Comparison of ENCODE assay signal across 8 cellular contexts in genomic region chr14:63854330-63854729, GRCh38. TPM values are rescaled to one million over a fixed set of nuclear protein-coding genes. Genes with fewer than 3 reads are reported as not detected.
DNase-seq lines count a peak whose midpoint lies in the region; ATAC-seq and TF ChIP-seq lines count a peak whose summit lies in the region.

No MANE protein-coding gene starts in this region.

- in situ Hi-C loops in astrocyte of the spinal cord (cut with HindIII; ENCODE audit: low sequenced_read_pairs): no loop called here

- H2AK5ac ChIP-seq in mesenchymal stem cell (ENCODE audit: low read length, severe bottlenecking): no peak overlapping the region

- H3K27ac ChIP-seq in heart right ventricle (peak overlapping the region in 9 of 10 donors; percentile 47 to 95 (median 92)), mesenchymal stem cell (ENCODE audit: low read length, poor library complexity, severe bottlenecking) (no peak overlapping the region), aorta (ENCODE audit: low read depth in 1 of 2, low read length in 2 of 2) (no peak overlapping the region)

- H3K4me1 ChIP-seq in heart right ventricle (peaks cover 0 to 48% (median 35%) of the 10 kb centered on the region in 9 donors), mesenchymal stem cell (ENCODE audit: control insufficient read depth, insufficient read depth, low read depth, low read length) (peaks cover 3% of the 10 kb centered on the region), aorta (ENCODE audit: control insufficient read depth in 1 of 2, insufficient read depth in 2 of 2, low read length in 2 of 2) (peaks cover 0 to 6% of the 10 kb centered on the region in 2 donors)

- H2BK12ac ChIP-seq in mesenchymal stem cell (ENCODE audit: low read length in 2 of 2): no peak overlapping the region

- no peak overlapping the region for H3K14ac ChIP-seq in mesenchymal stem cell (ENCODE audit: low read length in 2 of 2)

- H3K4ac ChIP-seq in mesenchymal stem cell (ENCODE audit: low read depth in 1 of 2, low read length in 2 of 2): no peak overlapping the region

- no peak overlapping the region for H2BK120ac ChIP-seq in mesenchymal stem cell (ENCODE audit: low read depth, low read length)

- H3K4me3 ChIP-seq in heart right ventricle (peak overlapping the region; percentile 69 to 90 (median 78)), astrocyte of the spinal cord (ENCODE audit: low read depth, low read length) (peak overlapping the region; percentile 65), mesenchymal stem cell (ENCODE audit: insufficient read depth in 1 of 2, low read depth in 1 of 2, low read length in 2 of 2) (peak overlapping the region in 1 of 2 experiments; percentile 83), aorta (ENCODE audit: low read length in 2 of 2) (peak overlapping the region; percentile 98)

- no peak overlapping the region for H4K91ac ChIP-seq in mesenchymal stem cell (ENCODE audit: low read length)

- no peak overlapping the region for H4K8ac ChIP-seq in mesenchymal stem cell (ENCODE audit: low read length)

- intact Hi-C loops in heart right ventricle (cut with DNase I): loop anchor here in 8 of 10 donors (2.0 to 10.0 kb wide), 10 partner anchors 20 to 130 kb away; no protein-coding TSS in a partner anchor
- intact Hi-C loops in Right ventricle myocardium inferior (cut with DNase I): loop anchor here (2.0 kb wide), 1 partner anchor 14 kb away; no protein-coding TSS in a partner anchor
- intact Hi-C loops in aorta (cut with DNase I): loop anchor here in 1 of 2 donors (5.0 kb wide), 1 partner anchor 38 kb away; no protein-coding TSS in a partner anchor

- ATAC-seq in heart right ventricle: peak in 2 of 8 donors; percentile 1 to 3
- ATAC-seq in Right ventricle myocardium inferior: no peak
- ATAC-seq in aorta (ENCODE audit: low FRiP score): no peak
- no peak for ATAC-seq in HG03108 (IDR thresholded peaks at IDR 0.05; ENCODE audit: unreplicated experiment)

- H2BK15ac ChIP-seq in mesenchymal stem cell (ENCODE audit: low read depth, poor library complexity, severe bottlenecking): no peak overlapping the region

- no peak overlapping the region for H3K23ac ChIP-seq in mesenchymal stem cell (ENCODE audit: low read length in 2 of 2)

- H2AFZ ChIP-seq in mesenchymal stem cell (ENCODE audit: low read depth, low read length): no peak overlapping the region

- no peak overlapping the region for H3K18ac ChIP-seq in mesenchymal stem cell (ENCODE audit: low read depth in 1 of 2, low read length in 2 of 2)

- peaks cover 14% of the 10 kb centered on the region for H3K79me1 ChIP-seq in mesenchymal stem cell (replicated peaks; ENCODE audit: low read length, poor library complexity, severe bottlenecking)

- peak overlapping the region; percentile 62 for H3K9ac ChIP-seq in mesenchymal stem cell (ENCODE audit: low read length)

- H3K27me3 ChIP-seq in heart right ventricle (peaks cover 0 to 41% (median 0%) of the 10 kb centered on the region in 7 donors), mesenchymal stem cell (ENCODE audit: control insufficient read depth in 1 of 2, insufficient read depth in 1 of 2, low read length in 2 of 2) (peaks cover 0 to 10% of the 10 kb centered on the region in 2 experiments), aorta (ENCODE audit: control insufficient read depth in 1 of 2, insufficient read depth in 2 of 2, low read length in 1 of 2) (no peaks in the 10 kb centered on the region)

- peak overlapping the region; percentile 91 for H3K4me2 ChIP-seq in mesenchymal stem cell (ENCODE audit: low read length, poor library complexity, severe bottlenecking)

- 10 to 14% methylated on average over 5 of the region's 5 CpGs for WGBS in heart right ventricle, 2 donors
- 13% methylated on average over 2 of the region's 5 CpGs for WGBS in mesenchymal stem cell
- 9% methylated on average over 5 of the region's 5 CpGs for WGBS in aorta, 2 donors

- DNase-seq in heart right ventricle (no peak), Right ventricle myocardium inferior (ENCODE audit: missing footprints) (no peak), astrocyte of the spinal cord (ENCODE audit: low read depth, low spot score) (peak; percentile 9), mesenchymal stem cell (no peak), aorta (no peak), AG20443 (ENCODE audit: low spot score) (no peak)
- DNase-seq in activated effector memory CD4-positive, alpha-beta T cell treated with Interleukin-2 at 50 U/mL for 16 hours: no peak

- H3K9me3 ChIP-seq in heart right ventricle: no peaks in the 10 kb centered on the region
- H3K9me3 ChIP-seq in mesenchymal stem cell (ENCODE audit: control insufficient read depth, low read length): no peaks in the 10 kb centered on the region
- no peaks in the 10 kb centered on the region for H3K9me3 ChIP-seq in aorta (ENCODE audit: control insufficient read depth, low read length)

- H3K36me3 ChIP-seq in heart right ventricle (no peaks in the 10 kb centered on the region), mesenchymal stem cell (ENCODE audit: control insufficient read depth in 1 of 2, insufficient read depth in 2 of 2, low read depth in 1 of 2, low read length in 2 of 2) (no peaks in the 10 kb centered on the region), aorta (ENCODE audit: control insufficient read depth in 1 of 2, insufficient read depth in 2 of 2, low read length in 1 of 2) (no peaks in the 10 kb centered on the region)

- no peak for TF ChIP-seq CTCF in heart right ventricle (IDR thresholded peaks at IDR 0.05)
- TF ChIP-seq CTCF in astrocyte of the spinal cord (IDR thresholded peaks at IDR 0.05; ENCODE audit: low read depth, low read length): no peak

- no peak overlapping the region for H2BK5ac ChIP-seq in mesenchymal stem cell (ENCODE audit: low read depth, low read length, poor library complexity, severe bottlenecking)

RNA-seq across cellular contexts. Expression of gene SYNE2, which starts 1.5 kb away (rescaled TPM):
- total RNA-seq in heart right ventricle (100 to 1,000 TPM in 6 of 10 donors, 10 to 100 TPM in 4; 88.4 to 205 (median 110) TPM), Right ventricle myocardium inferior (191 TPM), aorta (100 to 1,000 TPM; 168 to 197 TPM)
- polyA plus RNA-seq in heart right ventricle (10 to 100 TPM; 43.6 to 98.7 TPM), aorta (10 to 100 TPM; 14.7 to 30.2 TPM)
- polyA plus RNA-seq in mesenchymal stem cell (2013, experiment 1 of 2): 5.6 TPM
- polyA plus RNA-seq in mesenchymal stem cell (2013, experiment 2 of 2): 6.4 TPM

Comparison
In these comparisons a context has a peak if more than half of its experiments do, and no peak if none do; other contexts are left out.
1. H3K27ac ChIP-seq: peak in heart right ventricle (9 of 10); none in mesenchymal stem cell (single experiment) and aorta (0 of 2).